In genomic region chr1:25750923-25751605, GRCh38 we compare ENCODE assay signal across 1 cellular context.
TF ChIP-seq lines count a peak whose summit lies in the region.

No MANE protein-coding gene starts in this region.

TF ChIP-seq in K562, 482 proteins besides CTCF, POLR2A, EP300 and RAD21 (continues in another document):
- peak in 1 of 2 experiments; percentile 73; a peak in 2 of 4 replicates for TF ChIP-seq HDAC1 (IDR thresholded peaks at IDR 0.05)
- TF ChIP-seq DNMT1 (IDR thresholded peaks at IDR 0.05) = no peak
- TF ChIP-seq MBD2 (IDR thresholded peaks at IDR 0.05; ENCODE audit: borderline replicate concordance, low read depth) = no peak
- no peak for TF ChIP-seq ZC3H8 (IDR thresholded peaks at IDR 0.05)
- TF ChIP-seq YBX1 (IDR thresholded peaks at IDR 0.05) = no peak
- TF ChIP-seq BDP1 (IDR thresholded peaks at IDR 0.05; ENCODE audit: insufficient read depth, insufficient read length) = no peak
- no peak for TF ChIP-seq SRSF9 (IDR thresholded peaks at IDR 0.05; ENCODE audit: borderline replicate concordance, low read depth, low read length)
- TF ChIP-seq, protein P1, sequence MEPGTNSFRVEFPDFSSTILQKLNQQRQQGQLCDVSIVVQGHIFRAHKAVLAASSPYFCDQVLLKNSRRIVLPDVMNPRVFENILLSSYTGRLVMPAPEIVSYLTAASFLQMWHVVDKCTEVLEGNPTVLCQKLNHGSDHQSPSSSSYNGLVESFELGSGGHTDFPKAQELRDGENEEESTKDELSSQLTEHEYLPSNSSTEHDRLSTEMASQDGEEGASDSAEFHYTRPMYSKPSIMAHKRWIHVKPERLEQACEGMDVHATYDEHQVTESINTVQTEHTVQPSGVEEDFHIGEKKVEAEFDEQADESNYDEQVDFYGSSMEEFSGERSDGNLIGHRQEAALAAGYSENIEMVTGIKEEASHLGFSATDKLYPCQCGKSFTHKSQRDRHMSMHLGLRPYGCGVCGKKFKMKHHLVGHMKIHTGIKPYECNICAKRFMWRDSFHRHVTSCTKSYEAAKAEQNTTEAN (CRISPR knock-in tag; IDR thresholded peaks at IDR 0.05) = no peak
- TF ChIP-seq BACH1 (tag; IDR thresholded peaks at IDR 0.05) = no peak
- TF ChIP-seq CREB1 (IDR thresholded peaks at IDR 0.05) = no peak
- TF ChIP-seq CREB1 (CRISPR knock-in tag; IDR thresholded peaks at IDR 0.05) = no peak
- no peak for TF ChIP-seq MTF1 (CRISPR knock-in tag; IDR thresholded peaks at IDR 0.05; ENCODE audit: borderline replicate concordance)
- no peak for TF ChIP-seq C11orf30 (IDR thresholded peaks at IDR 0.05; ENCODE audit: low read depth)
- TF ChIP-seq, protein P2, sequence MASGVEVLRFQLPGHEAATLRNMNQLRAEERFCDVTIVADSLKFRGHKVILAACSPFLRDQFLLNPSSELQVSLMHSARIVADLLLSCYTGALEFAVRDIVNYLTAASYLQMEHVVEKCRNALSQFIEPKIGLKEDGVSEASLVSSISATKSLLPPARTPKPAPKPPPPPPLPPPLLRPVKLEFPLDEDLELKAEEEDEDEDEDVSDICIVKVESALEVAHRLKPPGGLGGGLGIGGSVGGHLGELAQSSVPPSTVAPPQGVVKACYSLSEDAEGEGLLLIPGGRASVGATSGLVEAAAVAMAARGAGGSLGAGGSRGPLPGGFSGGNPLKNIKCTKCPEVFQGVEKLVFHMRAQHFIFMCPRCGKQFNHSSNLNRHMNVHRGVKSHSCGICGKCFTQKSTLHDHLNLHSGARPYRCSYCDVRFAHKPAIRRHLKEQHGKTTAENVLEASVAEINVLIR (CRISPR knock-in tag; IDR thresholded peaks at IDR 0.05) = no peak
- no peak for TF ChIP-seq ZNF785 (CRISPR knock-in tag; IDR thresholded peaks at IDR 0.05)
- TF ChIP-seq ZNF561 (CRISPR knock-in tag; conservative IDR thresholded peaks at IDR 0.05) = no peak
- 0 out of 2 replicates have a peak, but pooled peaks have one; percentile 27 for TF ChIP-seq OTX1 (CRISPR knock-in tag; IDR thresholded peaks at IDR 0.05)
- TF ChIP-seq PCBP1 (IDR thresholded peaks at IDR 0.05; ENCODE audit: low read depth, low read length, poor library complexity, severe bottlenecking) = no peak
- TF ChIP-seq SNRNP70 (optimal IDR thresholded peaks at IDR 0.05; ENCODE audit: low read depth, low read length) = no peak
- TF ChIP-seq PHB2 (IDR thresholded peaks at IDR 0.05; ENCODE audit: low read depth) = 0 out of 2 replicates have a peak, but pooled peaks have one; percentile 18
- TF ChIP-seq, protein P3, sequence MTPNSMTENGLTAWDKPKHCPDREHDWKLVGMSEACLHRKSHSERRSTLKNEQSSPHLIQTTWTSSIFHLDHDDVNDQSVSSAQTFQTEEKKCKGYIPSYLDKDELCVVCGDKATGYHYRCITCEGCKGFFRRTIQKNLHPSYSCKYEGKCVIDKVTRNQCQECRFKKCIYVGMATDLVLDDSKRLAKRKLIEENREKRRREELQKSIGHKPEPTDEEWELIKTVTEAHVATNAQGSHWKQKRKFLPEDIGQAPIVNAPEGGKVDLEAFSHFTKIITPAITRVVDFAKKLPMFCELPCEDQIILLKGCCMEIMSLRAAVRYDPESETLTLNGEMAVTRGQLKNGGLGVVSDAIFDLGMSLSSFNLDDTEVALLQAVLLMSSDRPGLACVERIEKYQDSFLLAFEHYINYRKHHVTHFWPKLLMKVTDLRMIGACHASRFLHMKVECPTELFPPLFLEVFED (CRISPR knock-in tag; conservative IDR thresholded peaks at IDR 0.05) = peak; percentile 73; the same call in 1 of the 2 replicates
- TF ChIP-seq SNIP1 (IDR thresholded peaks at IDR 0.05; ENCODE audit: low read depth) = no peak
- TF ChIP-seq MTA1 (IDR thresholded peaks at IDR 0.05; ENCODE audit: borderline replicate concordance) = peak; percentile 66; the same call in 1 of the 2 replicates
- no peak for TF ChIP-seq ZNF431 (CRISPR knock-in tag; IDR thresholded peaks at IDR 0.05)
- no peak for TF ChIP-seq GATAD2B (IDR thresholded peaks at IDR 0.05; ENCODE audit: borderline replicate concordance)
- no peak for TF ChIP-seq MEF2A (IDR thresholded peaks at IDR 0.05; ENCODE audit: control insufficient read depth, low read depth, low read length)
- TF ChIP-seq FUS (optimal IDR thresholded peaks at IDR 0.05; ENCODE audit: low read depth, low read length) = no peak
- TF ChIP-seq, protein P4, sequence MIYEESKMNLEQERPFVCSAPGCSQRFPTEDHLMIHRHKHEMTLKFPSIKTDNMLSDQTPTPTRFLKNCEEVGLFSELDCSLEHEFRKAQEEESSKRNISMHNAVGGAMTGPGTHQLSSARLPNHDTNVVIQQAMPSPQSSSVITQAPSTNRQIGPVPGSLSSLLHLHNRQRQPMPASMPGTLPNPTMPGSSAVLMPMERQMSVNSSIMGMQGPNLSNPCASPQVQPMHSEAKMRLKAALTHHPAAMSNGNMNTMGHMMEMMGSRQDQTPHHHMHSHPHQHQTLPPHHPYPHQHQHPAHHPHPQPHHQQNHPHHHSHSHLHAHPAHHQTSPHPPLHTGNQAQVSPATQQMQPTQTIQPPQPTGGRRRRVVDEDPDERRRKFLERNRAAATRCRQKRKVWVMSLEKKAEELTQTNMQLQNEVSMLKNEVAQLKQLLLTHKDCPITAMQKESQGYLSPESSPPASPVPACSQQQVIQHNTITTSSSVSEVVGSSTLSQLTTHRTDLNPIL (CRISPR knock-in tag; IDR thresholded peaks at IDR 0.05) = no peak
- TF ChIP-seq HLTF (IDR thresholded peaks at IDR 0.05) = peak; percentile 72; the same call in 1 of the 2 replicates
- TF ChIP-seq, protein P5, sequence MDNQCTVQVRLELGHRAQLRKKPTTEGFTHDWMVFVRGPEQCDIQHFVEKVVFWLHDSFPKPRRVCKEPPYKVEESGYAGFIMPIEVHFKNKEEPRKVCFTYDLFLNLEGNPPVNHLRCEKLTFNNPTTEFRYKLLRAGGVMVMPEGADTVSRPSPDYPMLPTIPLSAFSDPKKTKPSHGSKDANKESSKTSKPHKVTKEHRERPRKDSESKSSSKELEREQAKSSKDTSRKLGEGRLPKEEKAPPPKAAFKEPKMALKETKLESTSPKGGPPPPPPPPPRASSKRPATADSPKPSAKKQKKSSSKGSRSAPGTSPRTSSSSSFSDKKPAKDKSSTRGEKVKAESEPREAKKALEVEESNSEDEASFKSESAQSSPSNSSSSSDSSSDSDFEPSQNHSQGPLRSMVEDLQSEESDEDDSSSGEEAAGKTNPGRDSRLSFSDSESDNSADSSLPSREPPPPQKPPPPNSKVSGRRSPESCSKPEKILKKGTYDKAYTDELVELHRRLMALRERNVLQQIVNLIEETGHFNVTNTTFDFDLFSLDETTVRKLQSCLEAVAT (IDR thresholded peaks at IDR 0.05) = no peak
- TF ChIP-seq, protein P6, sequence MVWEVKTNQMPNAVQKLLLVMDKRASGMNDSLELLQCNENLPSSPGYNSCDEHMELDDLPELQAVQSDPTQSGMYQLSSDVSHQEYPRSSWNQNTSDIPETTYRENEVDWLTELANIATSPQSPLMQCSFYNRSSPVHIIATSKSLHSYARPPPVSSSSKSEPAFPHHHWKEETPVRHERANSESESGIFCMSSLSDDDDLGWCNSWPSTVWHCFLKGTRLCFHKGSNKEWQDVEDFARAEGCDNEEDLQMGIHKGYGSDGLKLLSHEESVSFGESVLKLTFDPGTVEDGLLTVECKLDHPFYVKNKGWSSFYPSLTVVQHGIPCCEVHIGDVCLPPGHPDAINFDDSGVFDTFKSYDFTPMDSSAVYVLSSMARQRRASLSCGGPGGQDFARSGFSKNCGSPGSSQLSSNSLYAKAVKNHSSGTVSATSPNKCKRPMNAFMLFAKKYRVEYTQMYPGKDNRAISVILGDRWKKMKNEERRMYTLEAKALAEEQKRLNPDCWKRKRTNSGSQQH (CRISPR knock-in tag; IDR thresholded peaks at IDR 0.05) = 0 out of 2 replicates have a peak, but pooled peaks have one; percentile 37
- TF ChIP-seq ARHGAP35 (IDR thresholded peaks at IDR 0.05; ENCODE audit: partially characterized antibody) = peak; percentile 26
- TF ChIP-seq EHMT2 (IDR thresholded peaks at IDR 0.05) = peak; percentile 41; the same call in 1 of the 2 replicates
- TF ChIP-seq KLF10 (CRISPR knock-in tag; IDR thresholded peaks at IDR 0.05) = no peak
- TF ChIP-seq ZNF512 (tag; IDR thresholded peaks at IDR 0.05) = peak; percentile 87
- no peak for TF ChIP-seq ZNF644 (tag; IDR thresholded peaks at IDR 0.05; ENCODE audit: low read depth)
- no peak for TF ChIP-seq ZBTB8A (IDR thresholded peaks at IDR 0.05; ENCODE audit: partially characterized antibody)
- TF ChIP-seq, protein P7, sequence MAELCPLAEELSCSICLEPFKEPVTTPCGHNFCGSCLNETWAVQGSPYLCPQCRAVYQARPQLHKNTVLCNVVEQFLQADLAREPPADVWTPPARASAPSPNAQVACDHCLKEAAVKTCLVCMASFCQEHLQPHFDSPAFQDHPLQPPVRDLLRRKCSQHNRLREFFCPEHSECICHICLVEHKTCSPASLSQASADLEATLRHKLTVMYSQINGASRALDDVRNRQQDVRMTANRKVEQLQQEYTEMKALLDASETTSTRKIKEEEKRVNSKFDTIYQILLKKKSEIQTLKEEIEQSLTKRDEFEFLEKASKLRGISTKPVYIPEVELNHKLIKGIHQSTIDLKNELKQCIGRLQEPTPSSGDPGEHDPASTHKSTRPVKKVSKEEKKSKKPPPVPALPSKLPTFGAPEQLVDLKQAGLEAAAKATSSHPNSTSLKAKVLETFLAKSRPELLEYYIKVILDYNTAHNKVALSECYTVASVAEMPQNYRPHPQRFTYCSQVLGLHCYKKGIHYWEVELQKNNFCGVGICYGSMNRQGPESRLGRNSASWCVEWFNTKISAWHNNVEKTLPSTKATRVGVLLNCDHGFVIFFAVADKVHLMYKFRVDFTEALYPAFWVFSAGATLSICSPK (IDR thresholded peaks at IDR 0.05; ENCODE audit: borderline replicate concordance) = 0 out of 2 replicates have a peak, but pooled peaks have one; percentile 46
- TF ChIP-seq ZBTB26 (CRISPR knock-in tag; IDR thresholded peaks at IDR 0.05) = 0 out of 2 replicates have a peak, but pooled peaks have one; percentile 59
- TF ChIP-seq, protein P8, sequence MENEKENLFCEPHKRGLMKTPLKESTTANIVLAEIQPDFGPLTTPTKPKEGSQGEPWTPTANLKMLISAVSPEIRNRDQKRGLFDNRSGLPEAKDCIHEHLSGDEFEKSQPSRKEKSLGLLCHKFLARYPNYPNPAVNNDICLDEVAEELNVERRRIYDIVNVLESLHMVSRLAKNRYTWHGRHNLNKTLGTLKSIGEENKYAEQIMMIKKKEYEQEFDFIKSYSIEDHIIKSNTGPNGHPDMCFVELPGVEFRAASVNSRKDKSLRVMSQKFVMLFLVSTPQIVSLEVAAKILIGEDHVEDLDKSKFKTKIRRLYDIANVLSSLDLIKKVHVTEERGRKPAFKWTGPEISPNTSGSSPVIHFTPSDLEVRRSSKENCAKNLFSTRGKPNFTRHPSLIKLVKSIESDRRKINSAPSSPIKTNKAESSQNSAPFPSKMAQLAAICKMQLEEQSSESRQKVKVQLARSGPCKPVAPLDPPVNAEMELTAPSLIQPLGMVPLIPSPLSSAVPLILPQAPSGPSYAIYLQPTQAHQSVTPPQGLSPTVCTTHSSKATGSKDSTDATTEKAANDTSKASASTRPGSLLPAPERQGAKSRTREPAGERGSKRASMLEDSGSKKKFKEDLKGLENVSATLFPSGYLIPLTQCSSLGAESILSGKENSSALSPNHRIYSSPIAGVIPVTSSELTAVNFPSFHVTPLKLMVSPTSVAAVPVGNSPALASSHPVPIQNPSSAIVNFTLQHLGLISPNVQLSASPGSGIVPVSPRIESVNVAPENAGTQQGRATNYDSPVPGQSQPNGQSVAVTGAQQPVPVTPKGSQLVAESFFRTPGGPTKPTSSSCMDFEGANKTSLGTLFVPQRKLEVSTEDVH (IDR thresholded peaks at IDR 0.05; ENCODE audit: low read depth, partially characterized antibody) = no peak
- TF ChIP-seq FOXA3 (CRISPR knock-in tag; conservative IDR thresholded peaks at IDR 0.05 in 1 of 2, IDR thresholded peaks at IDR 0.05 in 1 of 2) = no peak
- TF ChIP-seq ZNF165 (CRISPR knock-in tag; IDR thresholded peaks at IDR 0.05; ENCODE audit: borderline replicate concordance) = no peak
- no peak for TF ChIP-seq RBFOX2 (IDR thresholded peaks at IDR 0.05; ENCODE audit: low read depth, low read length)
- no peak for TF ChIP-seq TEAD4 (IDR thresholded peaks at IDR 0.05; ENCODE audit: low read length)
- TF ChIP-seq TEAD4 (CRISPR knock-in tag; IDR thresholded peaks at IDR 0.05; ENCODE audit: borderline replicate concordance) = no peak
- TF ChIP-seq TAF15 (IDR thresholded peaks at IDR 0.05; ENCODE audit: low read depth, low read length) = no peak
- no peak for TF ChIP-seq NCOA6 (IDR thresholded peaks at IDR 0.05)
- peak; percentile 69 for TF ChIP-seq ELF4 (CRISPR knock-in tag; IDR thresholded peaks at IDR 0.05)
- no peak for TF ChIP-seq POLR2H (tag; IDR thresholded peaks at IDR 0.05; ENCODE audit: low read depth)
- TF ChIP-seq NCOA4 (IDR thresholded peaks at IDR 0.05; ENCODE audit: partially characterized antibody) = peak; percentile 42
- TF ChIP-seq ZNF695 (CRISPR knock-in tag; IDR thresholded peaks at IDR 0.05) = no peak
- no peak for TF ChIP-seq GABPB1 (CRISPR knock-in tag; IDR thresholded peaks at IDR 0.05)
- no peak for TF ChIP-seq PRPF4 (IDR thresholded peaks at IDR 0.05; ENCODE audit: insufficient read depth, low read depth, low read length, poor library complexity, severe bottlenecking)
